In genomic region chr17:1627219-1627986, GRCh38 we compare ENCODE assay signal across 1 cellular context.
TF ChIP-seq lines count a peak whose summit lies in the region.

No MANE protein-coding gene starts in this region.

TF ChIP-seq in WTC11, 78 proteins besides CTCF, POLR2A, EP300 and RAD21 (continued from another document):
- TF ChIP-seq, protein P1, sequence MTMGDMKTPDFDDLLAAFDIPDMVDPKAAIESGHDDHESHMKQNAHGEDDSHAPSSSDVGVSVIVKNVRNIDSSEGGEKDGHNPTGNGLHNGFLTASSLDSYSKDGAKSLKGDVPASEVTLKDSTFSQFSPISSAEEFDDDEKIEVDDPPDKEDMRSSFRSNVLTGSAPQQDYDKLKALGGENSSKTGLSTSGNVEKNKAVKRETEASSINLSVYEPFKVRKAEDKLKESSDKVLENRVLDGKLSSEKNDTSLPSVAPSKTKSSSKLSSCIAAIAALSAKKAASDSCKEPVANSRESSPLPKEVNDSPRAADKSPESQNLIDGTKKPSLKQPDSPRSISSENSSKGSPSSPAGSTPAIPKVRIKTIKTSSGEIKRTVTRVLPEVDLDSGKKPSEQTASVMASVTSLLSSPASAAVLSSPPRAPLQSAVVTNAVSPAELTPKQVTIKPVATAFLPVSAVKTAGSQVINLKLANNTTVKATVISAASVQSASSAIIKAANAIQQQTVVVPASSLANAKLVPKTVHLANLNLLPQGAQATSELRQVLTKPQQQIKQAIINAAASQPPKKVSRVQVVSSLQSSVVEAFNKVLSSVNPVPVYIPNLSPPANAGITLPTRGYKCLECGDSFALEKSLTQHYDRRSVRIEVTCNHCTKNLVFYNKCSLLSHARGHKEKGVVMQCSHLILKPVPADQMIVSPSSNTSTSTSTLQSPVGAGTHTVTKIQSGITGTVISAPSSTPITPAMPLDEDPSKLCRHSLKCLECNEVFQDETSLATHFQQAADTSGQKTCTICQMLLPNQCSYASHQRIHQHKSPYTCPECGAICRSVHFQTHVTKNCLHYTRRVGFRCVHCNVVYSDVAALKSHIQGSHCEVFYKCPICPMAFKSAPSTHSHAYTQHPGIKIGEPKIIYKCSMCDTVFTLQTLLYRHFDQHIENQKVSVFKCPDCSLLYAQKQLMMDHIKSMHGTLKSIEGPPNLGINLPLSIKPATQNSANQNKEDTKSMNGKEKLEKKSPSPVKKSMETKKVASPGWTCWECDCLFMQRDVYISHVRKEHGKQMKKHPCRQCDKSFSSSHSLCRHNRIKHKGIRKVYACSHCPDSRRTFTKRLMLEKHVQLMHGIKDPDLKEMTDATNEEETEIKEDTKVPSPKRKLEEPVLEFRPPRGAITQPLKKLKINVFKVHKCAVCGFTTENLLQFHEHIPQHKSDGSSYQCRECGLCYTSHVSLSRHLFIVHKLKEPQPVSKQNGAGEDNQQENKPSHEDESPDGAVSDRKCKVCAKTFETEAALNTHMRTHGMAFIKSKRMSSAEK (CRISPR knock-in tag; IDR thresholded peaks at IDR 0.05; ENCODE audit: borderline replicate concordance): no peak
- no peak for TF ChIP-seq NR3C1 (CRISPR knock-in tag; conservative IDR thresholded peaks at IDR 0.05; ENCODE audit: low read depth)
- TF ChIP-seq, protein P2, sequence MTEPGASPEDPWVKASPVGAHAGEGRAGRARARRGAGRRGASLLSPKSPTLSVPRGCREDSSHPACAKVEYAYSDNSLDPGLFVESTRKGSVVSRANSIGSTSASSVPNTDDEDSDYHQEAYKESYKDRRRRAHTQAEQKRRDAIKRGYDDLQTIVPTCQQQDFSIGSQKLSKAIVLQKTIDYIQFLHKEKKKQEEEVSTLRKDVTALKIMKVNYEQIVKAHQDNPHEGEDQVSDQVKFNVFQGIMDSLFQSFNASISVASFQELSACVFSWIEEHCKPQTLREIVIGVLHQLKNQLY (CRISPR knock-in tag; IDR thresholded peaks at IDR 0.05): no peak
- TF ChIP-seq, protein P3, sequence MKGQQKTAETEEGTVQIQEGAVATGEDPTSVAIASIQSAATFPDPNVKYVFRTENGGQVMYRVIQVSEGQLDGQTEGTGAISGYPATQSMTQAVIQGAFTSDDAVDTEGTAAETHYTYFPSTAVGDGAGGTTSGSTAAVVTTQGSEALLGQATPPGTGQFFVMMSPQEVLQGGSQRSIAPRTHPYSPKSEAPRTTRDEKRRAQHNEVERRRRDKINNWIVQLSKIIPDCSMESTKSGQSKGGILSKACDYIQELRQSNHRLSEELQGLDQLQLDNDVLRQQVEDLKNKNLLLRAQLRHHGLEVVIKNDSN (CRISPR knock-in tag; IDR thresholded peaks at IDR 0.05): no peak
